In genomic region chr19:8525401-8525684, GRCh38 we compare ENCODE assay signal across 9 cellular contexts. TPM values are rescaled to one million over a fixed set of nuclear protein-coding genes. Genes with fewer than 3 reads are reported as not detected.
DNase-seq lines count a peak whose midpoint lies in the region; TF ChIP-seq lines count a peak whose summit lies in the region.
"Had no signal": no experiment of that assay in that cellular context is flagged by ENCODE, and none has a peak within 500 bp of the region (broad histone marks: within the 10 kb centered on the region; RNA-seq: fewer than 3 reads in every experiment).

No MANE protein-coding gene starts in this region.

- H3K9me3 ChIP-seq in OCI-LY3 (ENCODE audit: insufficient read depth, low read length) (no peaks in the 10 kb centered on the region), esophagus muscularis mucosa (no peaks in the 10 kb centered on the region), neuron (ENCODE audit: low read length) (no peaks in the 10 kb centered on the region)

- POLR2A ChIA-PET in AG04449 (lab: Yijun Ruan, JAX): interaction anchor here (0.6 to 2.0 kb wide), 3 partner anchors 12 to 112 kb away, joined by 3 to 16 read pairs (median 5); partner anchors contain the start of genes MARCHF2 and ZNF414

- H3K36me3 ChIP-seq in OCI-LY3 (replicated peaks; ENCODE audit: low read depth, low read length) (no peaks in the 10 kb centered on the region), esophagus muscularis mucosa (peaks cover 0 to 18% (median 0%) of the 10 kb centered on the region in 4 donors), neuron (ENCODE audit: insufficient read depth, low read length) (no peaks in the 10 kb centered on the region)

- no peaks in the 10 kb centered on the region for H3K79me2 ChIP-seq in OCI-LY3 (ENCODE audit: low read length)

- TF ChIP-seq POLR2A in esophagus muscularis mucosa (IDR thresholded peaks at IDR 0.05; ENCODE audit: low read depth): no peak

- H3K4me3 ChIP-seq in AG04449 (ENCODE audit: low read depth, low read length) (peak overlapping the region; percentile 52), OCI-LY3 (ENCODE audit: low read length) (no peak overlapping the region), esophagus muscularis mucosa (peak overlapping the region; percentile 55 to 82 (median 68)), neuron (ENCODE audit: low read length) (peak overlapping the region; percentile 29)

- intact Hi-C loops in esophagus muscularis mucosa (cut with DNase I): no loop called here

- no peak for DNase-seq in AG04449 (ENCODE audit: low read depth, low spot score)
- no peak for DNase-seq in esophagus muscularis mucosa (ENCODE audit: extremely low spot score)
- DNase-seq in NCI-H2171 treated with DMSO at 0.1 percent for 48 hours (lab: John Stamatoyannopoulos, UW): no peak
- no peak for DNase-seq in GM19238 (ENCODE audit: insufficient read length, low spot score)
- DNase-seq in activated effector memory CD4-positive, alpha-beta T cell treated with anti-CD3 and anti-CD28 coated beads, Interleukin-2, amount 50 U/mL, for 16 hours: no peak
- DNase-seq in NCI-H446 (lab: John Stamatoyannopoulos, UW): no peak
- DNase-seq: activated CD4-positive, alpha-beta T cell treated with anti-CD3 and anti-CD28 coated beads, Interleukin-2, amount 50 U/mL, for 4 hours had no signal

- TF ChIP-seq CTCF in AG04449 (IDR thresholded peaks at IDR 0.05; ENCODE audit: insufficient read depth, low read length, missing control alignments) (peak; percentile 42), OCI-LY3 (IDR thresholded peaks at IDR 0.05; ENCODE audit: low read depth, low read length) (0 out of 2 replicates have a peak, but pooled peaks have one; percentile 4), esophagus muscularis mucosa (IDR thresholded peaks at IDR 0.05) (peak in 1 of 3 experiments; percentile 14)

- H3K9ac ChIP-seq in OCI-LY3 (ENCODE audit: low read length): no peak overlapping the region

- CTCF ChIA-PET in AG04449 (lab: Yijun Ruan, JAX): interaction anchor here (1.0 to 4.4 kb wide), 4 partner anchors 9 to 171 kb away, joined by 3 to 29 read pairs (median 6); partner anchors contain the start of gene MARCHF2

- H3K27me3 ChIP-seq in OCI-LY3 (ENCODE audit: low read depth, low read length): no peaks in the 10 kb centered on the region
- H3K27me3 ChIP-seq in esophagus muscularis mucosa: no peaks in the 10 kb centered on the region
- no peaks in the 10 kb centered on the region for H3K27me3 ChIP-seq in neuron (ENCODE audit: insufficient read depth, low read length)

- H2AFZ ChIP-seq in OCI-LY3 (ENCODE audit: low read depth, low read length) (no peak overlapping the region), neuron (ENCODE audit: low read depth, low read length) (no peak overlapping the region)

- no peak overlapping the region for H3K27ac ChIP-seq in OCI-LY3 (ENCODE audit: low read length)
- peak overlapping the region; percentile 78 to 93 (median 88) for H3K27ac ChIP-seq in esophagus muscularis mucosa (replicated peaks in 1 of 4)

- whole genome bisulfite sequencing in esophagus muscularis mucosa: 21% methylated on average over 14 of the region's 15 CpGs

- H3K4me1 ChIP-seq in OCI-LY3 (ENCODE audit: low read length) (no peaks in the 10 kb centered on the region), esophagus muscularis mucosa (peaks cover 4 to 20% (median 15%) of the 10 kb centered on the region in 4 donors), neuron (ENCODE audit: insufficient read depth, low read length) (peaks cover 6% of the 10 kb centered on the region)

- no peaks in the 10 kb centered on the region for H4K20me1 ChIP-seq in OCI-LY3 (ENCODE audit: insufficient read depth, low read length)

- no peak overlapping the region for H3K4me2 ChIP-seq in OCI-LY3 (ENCODE audit: low read length)

- TF ChIP-seq EP300 in esophagus muscularis mucosa (IDR thresholded peaks at IDR 0.05): no peak

RNA-seq across cellular contexts. Expression of gene ZNF414, which starts 11.4 kb away (rescaled TPM):
- 10 to 100 TPM; 11.3 to 24.5 (median 17.1) TPM for total RNA-seq in esophagus muscularis mucosa

RNA-seq across cellular contexts. Expression of gene PRAM1, which starts 22.9 kb away (rescaled TPM):
- 1 to 10 TPM in 1 of 4 donors, under 1 TPM in 3; 0.26 to 1.3 (median 0.55) TPM for total RNA-seq in esophagus muscularis mucosa

RNA-seq across cellular contexts. Expression of gene MYO1F, which starts 51.9 kb away (rescaled TPM):
- 10 to 100 TPM in 2 of 4 donors, 1 to 10 TPM in 2; 7.2 to 21.2 (median 13.3) TPM for total RNA-seq in esophagus muscularis mucosa
